In genomic region chr17:74011963-74012362, GRCh38 we compare ENCODE assay signal across 12 cellular contexts.
DNase-seq lines count a peak whose midpoint lies in the region; ATAC-seq, FAIRE-seq and TF ChIP-seq lines count a peak whose summit lies in the region.
"Had no signal": no experiment of that assay in that cellular context is flagged by ENCODE, and none has a peak within 500 bp of the region (broad histone marks: within the 10 kb centered on the region; RNA-seq: fewer than 3 reads in every experiment).

No MANE protein-coding gene starts in this region.

- H3K4me1 ChIP-seq in right cardiac atrium (ENCODE audit: control insufficient read depth, insufficient read depth, low read length): no peaks in the 10 kb centered on the region

- no peaks in the 10 kb centered on the region for H3K36me3 ChIP-seq in H7 (replicated peaks; ENCODE audit: control insufficient read depth, insufficient read depth, low read length)

- TF ChIP-seq CTCF in D721Med (IDR thresholded peaks at IDR 0.05; ENCODE audit: insufficient read depth, missing control alignments): no peak

- peaks cover 13% of the 10 kb centered on the region for H3K4me1 Mint-ChIP-seq in stimulated activated naive CD8-positive, alpha-beta T cell treated with anti-CD3 and anti-CD28 coated beads, Interleukin-15, amount 100 ng/mL, for 72 hours
- H3K4me1 Mint-ChIP-seq: naive B cell had no signal

- no peaks in the 10 kb centered on the region for H3K9me3 Mint-ChIP-seq in stimulated activated naive CD8-positive, alpha-beta T cell treated with anti-CD3 and anti-CD28 coated beads, Interleukin-15, amount 100 ng/mL, for 72 hours
- H3K9me3 Mint-ChIP-seq: CD8-positive, alpha-beta T cell had no signal

- DNase-seq in D721Med (ENCODE audit: insufficient read length, low spot score) (peak; percentile 57), NCI-H1694 (lab: John Stamatoyannopoulos, UW) (peak; percentile 96), NCI-H69 (lab: John Stamatoyannopoulos, UW) (peak; percentile 86), left colon (no peak), SKM-1 treated with dmso at 0.1 percent for 144 hours (lab: John Stamatoyannopoulos, UW; ENCODE audit: unreplicated experiment) (no peak), H7 (no peak), right cardiac atrium (no peak)
- DNase-seq in stimulated activated naive CD8-positive, alpha-beta T cell treated with anti-CD3 and anti-CD28 coated beads, Interleukin-15, amount 100 ng/mL, for 72 hours: no peak
- DNase-seq: activated CD8-positive, alpha-beta memory T cell treated with anti-CD3 and anti-CD28 coated beads, Interleukin-2, amount 50 U/mL, for 4 hours; MM.1S; naive B cell had no signal

- no peaks in the 10 kb centered on the region; the same call in 1 of the 2 replicates for H3K27me3 ChIP-seq in H7 (ENCODE audit: control insufficient read depth, insufficient read depth, low read length)
- H3K27me3 ChIP-seq in right cardiac atrium (ENCODE audit: control insufficient read depth, insufficient read depth): no peaks in the 10 kb centered on the region

- H3K4me3 ChIP-seq in H7 (ENCODE audit: insufficient read depth, low read depth, low read length) (no peak overlapping the region), right cardiac atrium (ENCODE audit: low read length) (no peak overlapping the region)

- H3K9me3 ChIP-seq in right cardiac atrium (ENCODE audit: control insufficient read depth, low read length): peaks cover 5% of the 10 kb centered on the region

- intact Hi-C loops in left colon (cut with DNase I, micrococcal nuclease): no loop called here
- intact Hi-C loops in right cardiac atrium (cut with DNase I): no loop called here

- no peak overlapping the region for H3K4me3 Mint-ChIP-seq in stimulated activated naive CD8-positive, alpha-beta T cell treated with anti-CD3 and anti-CD28 coated beads, Interleukin-15, amount 100 ng/mL, for 72 hours
- H3K4me3 Mint-ChIP-seq: CD8-positive, alpha-beta T cell; naive B cell had no signal

- FAIRE-seq in D721Med (lab: Jason Lieb, UNC): peak; percentile 99

- H3K27ac Mint-ChIP-seq in stimulated activated naive CD8-positive, alpha-beta T cell treated with anti-CD3 and anti-CD28 coated beads, Interleukin-15, amount 100 ng/mL, for 72 hours: no peak overlapping the region

- H3K27ac ChIP-seq in right cardiac atrium (ENCODE audit: low read length): no peak overlapping the region

- peaks cover 52% of the 10 kb centered on the region for H3K27me3 Mint-ChIP-seq in stimulated activated naive CD8-positive, alpha-beta T cell treated with anti-CD3 and anti-CD28 coated beads, Interleukin-15, amount 100 ng/mL, for 72 hours

- peak; percentile 23 for ATAC-seq in left colon
- no peak for ATAC-seq in stimulated activated naive CD8-positive, alpha-beta T cell treated with anti-CD3 and anti-CD28 coated beads, Interleukin-15, amount 100 ng/mL, for 72 hours
- ATAC-seq in right cardiac atrium: no peak

- WGBS in right cardiac atrium: 19% methylated on average over 7 of the region's 7 CpGs

Comparison
In these comparisons a context has a peak if more than half of its experiments do, and no peak if none do; other contexts are left out.
1. DNase-seq: peak in D721Med (single experiment), NCI-H1694 (single experiment) and NCI-H69 (single experiment); none in left colon (0 of 2), SKM-1 treated with dmso at 0.1 percent for 144 hours (single experiment), stimulated activated naive CD8-positive, alpha-beta T cell treated with anti-CD3 and anti-CD28 coated beads, Interleukin-15, amount 100 ng/mL, for 72 hours (0 of 2), H7 (single experiment) and right cardiac atrium (0 of 3).